34 cellular contexts compared by ENCODE assay signal in genomic region chr11:80031014-80031565, GRCh38.
DNase-seq lines count a peak whose midpoint lies in the region; ATAC-seq and TF ChIP-seq lines count a peak whose summit lies in the region.
"Had no signal": no experiment of that assay in that cellular context is flagged by ENCODE, and none has a peak within 500 bp of the region (broad histone marks: within the 10 kb centered on the region; RNA-seq: fewer than 3 reads in every experiment).

No MANE protein-coding gene starts in this region.

- no peaks in the 10 kb centered on the region for H3K36me3 Mint-ChIP-seq in nephron (ENCODE audit: low read depth)
- H3K36me3 Mint-ChIP-seq: activated CD4-positive, alpha-beta memory T cell treated with anti-CD3 and anti-CD28 coated beads for 36 hours; IgD-negative memory B cell had no signal

- H3K27ac Mint-ChIP-seq in nephron: peak overlapping the region; percentile 15 to 89 (median 16)
- H3K27ac Mint-ChIP-seq: activated CD4-positive, alpha-beta memory T cell treated with anti-CD3 and anti-CD28 coated beads for 36 hours; activated naive CD8-positive, alpha-beta T cell treated with anti-CD3 and anti-CD28 coated beads, Interleukin-2, amount 50 U/mL, for 24 hours; activated T-cell treated with anti-CD3 and anti-CD28 coated beads, Interleukin-2, amount 50 U/mL, for 72 hours; IgD-negative memory B cell; natural killer cell treated with Interleukin-12 subunit alpha and Interleukin-12 subunit beta and Interleukin-15 and Interleukin-18, amount 100 ng/mL, for 72 hours; stimulated activated naive CD8-positive, alpha-beta T cell treated with anti-CD3 and anti-CD28 coated beads, Interleukin-15, Interleukin-2, amounts not matched to agents 100 ng/mL and 50 ng/mL, for 24 hours had no signal

- H3K4me3 ChIP-seq in OCI-LY3 (ENCODE audit: low read length): peak overlapping the region; percentile 28
- no peak overlapping the region for H3K4me3 ChIP-seq in hepatocyte
- H3K4me3 ChIP-seq in HAP-1: no peak overlapping the region
- H3K4me3 ChIP-seq: cardiac muscle cell, GM23248, lower lobe of right lung, ovary, spleen, thyroid gland had no signal

- in situ Hi-C loops in HAP-1 (cut with MboI; ENCODE audit: low sequenced_read_pairs): no loop called here

- H4K20me1 ChIP-seq in OCI-LY3 (ENCODE audit: insufficient read depth, low read length): no peaks in the 10 kb centered on the region
- H4K20me1 ChIP-seq in hepatocyte (ENCODE audit: insufficient read depth, poor library complexity, severe bottlenecking): no peaks in the 10 kb centered on the region

- peak overlapping the region; percentile 18; the same call in 1 of the 2 replicates for H3K9ac ChIP-seq in OCI-LY3 (ENCODE audit: low read length)
- H3K9ac ChIP-seq: GM23248 had no signal

- peaks cover 3% of the 10 kb centered on the region for H3K9me3 Mint-ChIP-seq in nephron
- H3K9me3 Mint-ChIP-seq: activated CD4-positive, alpha-beta memory T cell treated with anti-CD3 and anti-CD28 coated beads for 36 hours; activated naive CD8-positive, alpha-beta T cell treated with anti-CD3 and anti-CD28 coated beads, Interleukin-2, amount 50 U/mL, for 24 hours; IgD-negative memory B cell had no signal

- H3K4me1 Mint-ChIP-seq in nephron: no peaks in the 10 kb centered on the region
- H3K4me1 Mint-ChIP-seq: activated naive CD8-positive, alpha-beta T cell treated with anti-CD3 and anti-CD28 coated beads, Interleukin-2, amount 50 U/mL, for 24 hours; IgD-negative memory B cell had no signal

- 0 out of 2 replicates have a peak, but pooled peaks cover 4% of the 10 kb centered on the region for H3K9me3 ChIP-seq in OCI-LY3 (ENCODE audit: insufficient read depth, low read length)
- no peaks in the 10 kb centered on the region for H3K9me3 ChIP-seq in hepatocyte (ENCODE audit: low read depth)
- no peaks in the 10 kb centered on the region for H3K9me3 ChIP-seq in HAP-1
- H3K9me3 ChIP-seq: lower lobe of right lung, ovary, spleen, thyroid gland had no signal

- peak overlapping the region; percentile 51 for H3K27ac ChIP-seq in OCI-LY3 (ENCODE audit: low read length)
- H3K27ac ChIP-seq in hepatocyte: peak overlapping the region; percentile 38
- H3K27ac ChIP-seq in substantia nigra (ENCODE audit: low read depth, low read length, poor library complexity, severe bottlenecking): no peak overlapping the region
- H3K27ac ChIP-seq: C4-2B, cardiac muscle cell, GM23248, lower lobe of right lung, ovary, spleen, thyroid gland had no signal

- 67% methylated on average over 3 of the region's 3 CpGs for WGBS in hepatocyte (ENCODE audit: low lambda C conversion rate, missing lambda C conversion rate)

- TF ChIP-seq CTCF in OCI-LY3 (IDR thresholded peaks at IDR 0.05; ENCODE audit: low read depth, low read length) (no peak), hepatocyte (IDR thresholded peaks at IDR 0.05; ENCODE audit: poor library complexity) (no peak), nephron (IDR thresholded peaks at IDR 0.05; ENCODE audit: unreplicated experiment in 3 of 3) (no peak)

- no peaks in the 10 kb centered on the region for H3K27me3 Mint-ChIP-seq in nephron (ENCODE audit: low read depth)
- H3K27me3 Mint-ChIP-seq: activated CD4-positive, alpha-beta memory T cell treated with anti-CD3 and anti-CD28 coated beads for 36 hours; activated naive CD8-positive, alpha-beta T cell treated with anti-CD3 and anti-CD28 coated beads, Interleukin-2, amount 50 U/mL, for 24 hours; IgD-negative memory B cell; natural killer cell treated with Interleukin-12 subunit alpha and Interleukin-12 subunit beta and Interleukin-15 and Interleukin-18, amount 100 ng/mL, for 72 hours; stimulated activated naive CD8-positive, alpha-beta T cell treated with anti-CD3 and anti-CD28 coated beads, Interleukin-15, Interleukin-2, amounts not matched to agents 100 ng/mL and 50 ng/mL, for 24 hours had no signal

- H3K4me1 ChIP-seq in OCI-LY3 (ENCODE audit: low read length) (peaks cover 36% of the 10 kb centered on the region), hepatocyte (ENCODE audit: insufficient read depth) (no peaks in the 10 kb centered on the region), HAP-1 (no peaks in the 10 kb centered on the region)
- H3K4me1 ChIP-seq: lower lobe of right lung, spleen, thyroid gland had no signal

- H2AFZ ChIP-seq in OCI-LY3 (ENCODE audit: low read depth, low read length) (peak overlapping the region; percentile 78), hepatocyte (no peak overlapping the region)
- H2AFZ ChIP-seq: GM23248 had no signal

- no peaks in the 10 kb centered on the region for H3K79me2 ChIP-seq in OCI-LY3 (ENCODE audit: low read length)
- H3K79me2 ChIP-seq in hepatocyte: no peaks in the 10 kb centered on the region

- DNase-seq in hepatocyte (ENCODE audit: low spot score) (no peak), substantia nigra (lab: John Stamatoyannopoulos, UW) (no peak), HAP-1 (ENCODE audit: low spot score in 2 of 2) (no peak)
- DNase-seq in activated effector memory CD4-positive, alpha-beta T cell treated with Interleukin-2 at 50 U/mL for 16 hours: no peak
- DNase-seq: activated CD4-positive, alpha-beta memory T cell treated with anti-CD3 and anti-CD28 coated beads for 36 hours; activated CD4-positive, alpha-beta T cell treated with anti-CD3 and anti-CD28 coated beads for 1 hour; activated naive CD4-positive, alpha-beta T cell; activated naive CD8-positive, alpha-beta T cell treated with anti-CD3 and anti-CD28 coated beads, Interleukin-2, amount 50 U/mL, for 24 hours; activated T-cell treated with anti-CD3 and anti-CD28 coated beads, Interleukin-2, amount 50 U/mL, for 72 hours; Calu3; DND-41; effector CD8-positive, alpha-beta T cell; GF-D8; GM23248; islet precursor cell; lower lobe of right lung; NCI-H1092 treated with DMSO at 0.1 percent for 48 hours; NCI-H187; NCI-H524 treated with DMSO at 0.1 percent for 48 hours; ovary; SHP77 treated with DMSO at 0.1 percent for 48 hours; spleen; stimulated activated CD4-positive, alpha-beta T cell treated with anti-CD3 and anti-CD28 coated beads, Interleukin-2, amount 100 ng/mL, for 24 hours; T-helper 2 cell; thyroid gland had no signal

- H3K4me3 Mint-ChIP-seq in nephron: no peak overlapping the region
- H3K4me3 Mint-ChIP-seq: activated CD4-positive, alpha-beta memory T cell treated with anti-CD3 and anti-CD28 coated beads for 36 hours; activated naive CD8-positive, alpha-beta T cell treated with anti-CD3 and anti-CD28 coated beads, Interleukin-2, amount 50 U/mL, for 24 hours; activated T-cell treated with anti-CD3 and anti-CD28 coated beads, Interleukin-2, amount 50 U/mL, for 72 hours; IgD-negative memory B cell; natural killer cell treated with Interleukin-12 subunit alpha and Interleukin-12 subunit beta and Interleukin-15 and Interleukin-18, amount 100 ng/mL, for 72 hours; stimulated activated naive CD8-positive, alpha-beta T cell treated with anti-CD3 and anti-CD28 coated beads, Interleukin-15, Interleukin-2, amounts not matched to agents 100 ng/mL and 50 ng/mL, for 24 hours had no signal

- H3K27me3 ChIP-seq in OCI-LY3 (ENCODE audit: low read depth, low read length) (no peaks in the 10 kb centered on the region), hepatocyte (no peaks in the 10 kb centered on the region), HAP-1 (ENCODE audit: low read depth) (peaks cover 8% of the 10 kb centered on the region)
- H3K27me3 ChIP-seq: cardiac muscle cell, ovary, spleen, thyroid gland had no signal

- H3K9me2 ChIP-seq in hepatocyte (replicated peaks; ENCODE audit: insufficient read depth): no peaks in the 10 kb centered on the region

- peaks cover 9% of the 10 kb centered on the region for H3K36me3 ChIP-seq in OCI-LY3 (replicated peaks; ENCODE audit: low read depth, low read length)
- no peaks in the 10 kb centered on the region for H3K36me3 ChIP-seq in hepatocyte (replicated peaks; ENCODE audit: insufficient read depth, low read depth)
- no peaks in the 10 kb centered on the region for H3K36me3 ChIP-seq in HAP-1 (replicated peaks)
- H3K36me3 ChIP-seq: cardiac muscle cell, lower lobe of right lung, ovary, spleen, thyroid gland had no signal

- ATAC-seq in GM19023 (IDR thresholded peaks at IDR 0.05; ENCODE audit: unreplicated experiment): no peak
- ATAC-seq: activated naive CD8-positive, alpha-beta T cell treated with anti-CD3 and anti-CD28 coated beads, Interleukin-2, amount 50 U/mL, for 24 hours; activated T-cell treated with anti-CD3 and anti-CD28 coated beads, Interleukin-2, amount 50 U/mL, for 72 hours; lower lobe of right lung; natural killer cell treated with Interleukin-12 subunit alpha and Interleukin-12 subunit beta and Interleukin-15 and Interleukin-18, amount 100 ng/mL, for 72 hours; Panc1 had no signal

- peak overlapping the region; percentile 61 for H3K4me2 ChIP-seq in OCI-LY3 (ENCODE audit: low read length)
- peak overlapping the region; percentile 38 for H3K4me2 ChIP-seq in hepatocyte
